6 cellular contexts compared by ENCODE assay signal in the genomic region with DNA sequence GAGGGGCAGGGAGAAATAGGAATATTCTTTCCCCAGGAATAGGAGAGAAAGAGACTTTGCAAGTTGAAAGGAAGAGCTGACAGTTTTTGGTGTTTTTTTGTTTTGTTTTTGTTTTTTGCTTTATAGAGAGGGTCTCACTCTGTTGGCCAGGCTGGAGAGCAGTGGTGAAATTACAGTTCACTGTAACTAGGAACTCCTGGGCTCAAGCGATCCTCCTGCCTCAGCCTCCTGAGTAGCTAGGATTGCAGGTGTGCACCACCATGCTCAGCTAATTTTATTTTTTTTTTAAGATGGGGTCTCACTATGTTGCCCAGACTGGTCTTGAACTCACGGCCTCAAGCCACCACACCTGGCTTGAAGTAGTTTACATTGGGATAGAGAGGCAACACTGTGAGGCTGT.
"Had no signal": no experiment of that assay in that cellular context is flagged by ENCODE, and none has a peak within 500 bp of the region (broad histone marks: within the 10 kb centered on the region; RNA-seq: fewer than 3 reads in every experiment).

No MANE protein-coding gene starts in this region.

- H3K27ac ChIP-seq: HL-60, KMS-11 had no signal

- DNase-seq: IMR-90, KBM-7, KG1 had no signal

- FAIRE-seq: HTR-8/SVneo had no signal

- H3K4me2 ChIP-seq: KMS-11 had no signal

- H3K9ac ChIP-seq: KMS-11 had no signal
